1 cellular context compared by ENCODE assay signal in the genomic region with DNA sequence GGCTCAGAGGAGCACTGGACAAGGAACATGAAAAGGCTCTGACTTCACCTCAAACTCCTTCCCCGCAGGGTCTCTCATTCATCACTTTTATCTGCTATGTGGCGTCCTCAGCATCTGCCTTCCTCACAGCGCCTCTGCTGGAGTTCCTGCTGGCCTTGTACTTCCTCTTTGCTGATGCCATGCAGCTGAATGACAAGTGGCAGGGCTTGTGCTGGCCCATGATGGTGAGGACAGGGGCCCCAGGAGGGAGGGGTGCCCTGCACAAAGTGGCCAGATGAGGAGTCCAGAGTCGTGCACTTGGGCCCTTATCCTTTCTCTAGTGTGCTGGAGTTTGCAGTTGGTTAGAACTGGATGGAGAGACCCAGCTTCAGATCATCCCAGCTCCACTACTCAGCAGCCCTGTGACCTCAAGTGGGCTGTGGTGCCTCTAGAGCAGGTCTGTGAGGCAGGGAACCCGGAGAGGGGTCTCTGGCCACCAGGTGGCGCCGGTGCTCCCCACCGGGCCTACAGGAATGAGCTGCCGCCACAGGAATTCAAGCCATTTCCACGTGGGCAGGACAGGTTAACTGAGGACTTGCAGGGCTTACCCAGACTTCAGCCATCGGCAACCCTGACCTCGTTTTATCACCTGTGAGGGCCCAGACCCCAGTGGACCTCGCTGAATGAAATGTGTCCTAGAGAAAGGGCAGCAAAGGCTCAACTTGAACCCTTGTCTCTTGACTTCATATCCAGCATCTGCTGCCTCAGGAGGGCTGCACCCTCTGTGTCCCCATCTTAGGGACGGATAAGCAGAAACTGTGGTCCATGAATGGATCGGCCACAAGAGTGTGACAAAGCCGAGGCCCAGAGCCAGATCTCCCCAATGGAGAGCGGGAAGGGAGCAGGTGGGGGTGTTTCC.
TF ChIP-seq lines count a peak whose summit lies in the region.

No MANE protein-coding gene starts in this region.

TF ChIP-seq in HepG2, 621 proteins besides CTCF, POLR2A, EP300 and RAD21 (continued from another document and continues in another):
- TF ChIP-seq MIER2 (CRISPR knock-in tag; IDR thresholded peaks at IDR 0.05) (peak; percentile 61; the same call in 1 of the 2 replicates), ZNF513 (CRISPR knock-in tag; conservative IDR thresholded peaks at IDR 0.05) (no peak), ELF1 (CRISPR knock-in tag; IDR thresholded peaks at IDR 0.05) (no peak; the same call in 1 of the 2 replicates), DNMT1 (CRISPR knock-in tag; IDR thresholded peaks at IDR 0.05) (peak; percentile 70; the same call in 1 of the 2 replicates), HIVEP1 (CRISPR knock-in tag; IDR thresholded peaks at IDR 0.05) (peak; percentile 60; the same call in 1 of the 2 replicates), PTBP1 (IDR thresholded peaks at IDR 0.05; ENCODE audit: low read depth, low read length, poor library complexity, severe bottlenecking) (no peak), PHF20 (CRISPR knock-in tag; IDR thresholded peaks at IDR 0.05) (no peak; the same call in 1 of the 2 replicates), MNT (IDR thresholded peaks at IDR 0.05) (peak; percentile 74), MED13 (CRISPR knock-in tag; IDR thresholded peaks at IDR 0.05) (0 out of 2 replicates have a peak, but pooled peaks have one; percentile 42), NONO (IDR thresholded peaks at IDR 0.05) (no peak), NONO (CRISPR knock-in tag; conservative IDR thresholded peaks at IDR 0.05) (peak; percentile 28; the same call in 1 of the 2 replicates), ZNF629 (CRISPR knock-in tag; conservative IDR thresholded peaks at IDR 0.05) (peak; percentile 55), GTF2F1 (IDR thresholded peaks at IDR 0.05; ENCODE audit: low read length) (peak; percentile 67; the same call in 1 of the 2 replicates), RXRA (CRISPR knock-in tag; IDR thresholded peaks at IDR 0.05) (peak; percentile 99), ZNF382 (CRISPR knock-in tag; IDR thresholded peaks at IDR 0.05; ENCODE audit: borderline replicate concordance) (no peak), KLF13 (CRISPR knock-in tag; IDR thresholded peaks at IDR 0.05) (peak; percentile 55; the same call in 1 of the 2 replicates), GLMP (CRISPR knock-in tag; IDR thresholded peaks at IDR 0.05; ENCODE audit: borderline replicate concordance) (no peak), FOXK2 (IDR thresholded peaks at IDR 0.05) (no peak), ZNF563 (CRISPR knock-in tag; IDR thresholded peaks at IDR 0.05) (peak; percentile 94; the same call in 1 of the 2 replicates), KDM1A (CRISPR knock-in tag; IDR thresholded peaks at IDR 0.05) (0 out of 2 replicates have a peak, but pooled peaks have one; percentile 16), RFX3 (CRISPR knock-in tag; IDR thresholded peaks at IDR 0.05) (no peak), SP5 (CRISPR knock-in tag; IDR thresholded peaks at IDR 0.05; ENCODE audit: borderline replicate concordance, low read depth) (no peak), ZFX (CRISPR knock-in tag; IDR thresholded peaks at IDR 0.05; ENCODE audit: low read depth) (peak; percentile 93), CREB1 (IDR thresholded peaks at IDR 0.05) (no peak), CREB1 (CRISPR knock-in tag; IDR thresholded peaks at IDR 0.05) (no peak), SP140L (CRISPR knock-in tag; IDR thresholded peaks at IDR 0.05; ENCODE audit: borderline replicate concordance) (peak; percentile 84; the same call in 1 of the 2 replicates), ZBTB42 (CRISPR knock-in tag; IDR thresholded peaks at IDR 0.05) (no peak), HOXA3 (CRISPR knock-in tag; IDR thresholded peaks at IDR 0.05) (peak; percentile 60), TCF7L2 (IDR thresholded peaks at IDR 0.05; ENCODE audit: low read depth, low read length) (no peak), ZNF572 (CRISPR knock-in tag; IDR thresholded peaks at IDR 0.05) (no peak), CCDC6 (CRISPR knock-in tag; IDR thresholded peaks at IDR 0.05) (peak; percentile 19; the same call in 1 of the 2 replicates), TIGD3 (CRISPR knock-in tag; IDR thresholded peaks at IDR 0.05; ENCODE audit: borderline replicate concordance) (no peak), MLLT10 (CRISPR knock-in tag; IDR thresholded peaks at IDR 0.05) (no peak), ZNF510 (CRISPR knock-in tag; IDR thresholded peaks at IDR 0.05; ENCODE audit: low read depth) (0 out of 2 replicates have a peak, but pooled peaks have one; percentile 92), ZNF552 (CRISPR knock-in tag; IDR thresholded peaks at IDR 0.05; ENCODE audit: borderline replicate concordance) (0 out of 2 replicates have a peak, but pooled peaks have one; percentile 33), ZNF124 (CRISPR knock-in tag; IDR thresholded peaks at IDR 0.05) (peak; percentile 93), ZNF788 (CRISPR knock-in tag; IDR thresholded peaks at IDR 0.05; ENCODE audit: borderline replicate concordance) (peak; percentile 76), ZNF260 (CRISPR knock-in tag; IDR thresholded peaks at IDR 0.05; ENCODE audit: borderline replicate concordance, low read depth) (no peak), RBM22 (optimal IDR thresholded peaks at IDR 0.05; ENCODE audit: low read length) (no peak), ZFP91 (CRISPR knock-in tag; IDR thresholded peaks at IDR 0.05; ENCODE audit: borderline replicate concordance) (peak; percentile 70), SALL2 (CRISPR knock-in tag; IDR thresholded peaks at IDR 0.05) (peak; percentile 52; the same call in 1 of the 2 replicates), ZNF652 (CRISPR knock-in tag; IDR thresholded peaks at IDR 0.05; ENCODE audit: borderline replicate concordance, low read depth) (no peak), HOXD1 (CRISPR knock-in tag; IDR thresholded peaks at IDR 0.05) (no peak), U2AF2 (IDR thresholded peaks at IDR 0.05; ENCODE audit: low read depth, low read length) (no peak)
- TF ChIP-seq, protein P1, sequence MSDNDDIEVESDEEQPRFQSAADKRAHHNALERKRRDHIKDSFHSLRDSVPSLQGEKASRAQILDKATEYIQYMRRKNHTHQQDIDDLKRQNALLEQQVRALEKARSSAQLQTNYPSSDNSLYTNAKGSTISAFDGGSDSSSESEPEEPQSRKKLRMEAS (IDR thresholded peaks at IDR 0.05) = peak; percentile 98
- TF ChIP-seq, protein P2, sequence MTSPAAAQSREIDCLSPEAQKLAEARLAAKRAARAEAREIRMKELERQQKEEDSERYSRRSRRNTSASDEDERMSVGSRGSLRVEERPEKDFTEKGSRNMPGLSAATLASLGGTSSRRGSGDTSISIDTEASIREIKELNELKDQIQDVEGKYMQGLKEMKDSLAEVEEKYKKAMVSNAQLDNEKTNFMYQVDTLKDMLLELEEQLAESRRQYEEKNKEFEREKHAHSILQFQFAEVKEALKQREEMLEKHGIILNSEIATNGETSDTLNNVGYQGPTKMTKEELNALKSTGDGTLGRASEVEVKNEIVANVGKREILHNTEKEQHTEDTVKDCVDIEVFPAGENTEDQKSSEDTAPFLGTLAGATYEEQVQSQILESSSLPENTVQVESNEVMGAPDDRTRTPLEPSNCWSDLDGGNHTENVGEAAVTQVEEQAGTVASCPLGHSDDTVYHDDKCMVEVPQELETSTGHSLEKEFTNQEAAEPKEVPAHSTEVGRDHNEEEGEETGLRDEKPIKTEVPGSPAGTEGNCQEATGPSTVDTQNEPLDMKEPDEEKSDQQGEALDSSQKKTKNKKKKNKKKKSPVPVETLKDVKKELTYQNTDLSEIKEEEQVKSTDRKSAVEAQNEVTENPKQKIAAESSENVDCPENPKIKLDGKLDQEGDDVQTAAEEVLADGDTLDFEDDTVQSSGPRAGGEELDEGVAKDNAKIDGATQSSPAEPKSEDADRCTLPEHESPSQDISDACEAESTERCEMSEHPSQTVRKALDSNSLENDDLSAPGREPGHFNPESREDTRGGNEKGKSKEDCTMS (CRISPR knock-in tag; conservative IDR thresholded peaks at IDR 0.05) = no peak
- TF ChIP-seq, protein P3, sequence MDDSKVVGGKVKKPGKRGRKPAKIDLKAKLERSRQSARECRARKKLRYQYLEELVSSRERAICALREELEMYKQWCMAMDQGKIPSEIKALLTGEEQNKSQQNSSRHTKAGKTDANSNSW (CRISPR knock-in tag; IDR thresholded peaks at IDR 0.05; ENCODE audit: borderline replicate concordance) = peak; percentile 83; the same call in 1 of the 2 replicates
- TF ChIP-seq, protein P4, sequence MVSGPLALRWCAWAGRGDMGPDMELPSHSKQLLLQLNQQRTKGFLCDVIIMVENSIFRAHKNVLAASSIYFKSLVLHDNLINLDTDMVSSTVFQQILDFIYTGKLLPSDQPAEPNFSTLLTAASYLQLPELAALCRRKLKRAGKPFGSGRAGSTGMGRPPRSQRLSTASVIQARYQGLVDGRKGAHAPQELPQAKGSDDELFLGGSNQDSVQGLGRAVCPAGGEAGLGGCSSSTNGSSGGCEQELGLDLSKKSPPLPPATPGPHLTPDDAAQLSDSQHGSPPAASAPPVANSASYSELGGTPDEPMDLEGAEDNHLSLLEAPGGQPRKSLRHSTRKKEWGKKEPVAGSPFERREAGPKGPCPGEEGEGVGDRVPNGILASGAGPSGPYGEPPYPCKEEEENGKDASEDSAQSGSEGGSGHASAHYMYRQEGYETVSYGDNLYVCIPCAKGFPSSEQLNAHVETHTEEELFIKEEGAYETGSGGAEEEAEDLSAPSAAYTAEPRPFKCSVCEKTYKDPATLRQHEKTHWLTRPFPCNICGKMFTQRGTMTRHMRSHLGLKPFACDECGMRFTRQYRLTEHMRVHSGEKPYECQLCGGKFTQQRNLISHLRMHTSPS (CRISPR knock-in tag; IDR thresholded peaks at IDR 0.05; ENCODE audit: low read depth) = no peak
- TF ChIP-seq, protein P5, sequence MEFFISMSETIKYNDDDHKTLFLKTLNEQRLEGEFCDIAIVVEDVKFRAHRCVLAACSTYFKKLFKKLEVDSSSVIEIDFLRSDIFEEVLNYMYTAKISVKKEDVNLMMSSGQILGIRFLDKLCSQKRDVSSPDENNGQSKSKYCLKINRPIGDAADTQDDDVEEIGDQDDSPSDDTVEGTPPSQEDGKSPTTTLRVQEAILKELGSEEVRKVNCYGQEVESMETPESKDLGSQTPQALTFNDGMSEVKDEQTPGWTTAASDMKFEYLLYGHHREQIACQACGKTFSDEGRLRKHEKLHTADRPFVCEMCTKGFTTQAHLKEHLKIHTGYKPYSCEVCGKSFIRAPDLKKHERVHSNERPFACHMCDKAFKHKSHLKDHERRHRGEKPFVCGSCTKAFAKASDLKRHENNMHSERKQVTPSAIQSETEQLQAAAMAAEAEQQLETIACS (CRISPR knock-in tag; IDR thresholded peaks at IDR 0.05) = no peak
- TF ChIP-seq, protein P6, sequence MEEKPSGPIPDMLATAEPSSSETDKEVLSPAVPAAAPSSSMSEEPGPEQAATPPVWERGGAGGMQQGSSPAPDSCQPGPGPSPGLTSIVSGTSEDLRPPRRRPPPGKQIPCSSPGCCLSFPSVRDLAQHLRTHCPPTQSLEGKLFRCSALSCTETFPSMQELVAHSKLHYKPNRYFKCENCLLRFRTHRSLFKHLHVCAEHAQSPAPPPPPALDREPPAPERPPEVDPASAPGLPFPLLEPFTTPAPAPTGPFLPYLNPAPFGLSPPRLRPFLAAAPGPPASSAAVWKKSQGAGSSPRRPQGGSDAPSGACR (CRISPR knock-in tag; IDR thresholded peaks at IDR 0.05) = peak; percentile 87
